In the genomic region with DNA sequence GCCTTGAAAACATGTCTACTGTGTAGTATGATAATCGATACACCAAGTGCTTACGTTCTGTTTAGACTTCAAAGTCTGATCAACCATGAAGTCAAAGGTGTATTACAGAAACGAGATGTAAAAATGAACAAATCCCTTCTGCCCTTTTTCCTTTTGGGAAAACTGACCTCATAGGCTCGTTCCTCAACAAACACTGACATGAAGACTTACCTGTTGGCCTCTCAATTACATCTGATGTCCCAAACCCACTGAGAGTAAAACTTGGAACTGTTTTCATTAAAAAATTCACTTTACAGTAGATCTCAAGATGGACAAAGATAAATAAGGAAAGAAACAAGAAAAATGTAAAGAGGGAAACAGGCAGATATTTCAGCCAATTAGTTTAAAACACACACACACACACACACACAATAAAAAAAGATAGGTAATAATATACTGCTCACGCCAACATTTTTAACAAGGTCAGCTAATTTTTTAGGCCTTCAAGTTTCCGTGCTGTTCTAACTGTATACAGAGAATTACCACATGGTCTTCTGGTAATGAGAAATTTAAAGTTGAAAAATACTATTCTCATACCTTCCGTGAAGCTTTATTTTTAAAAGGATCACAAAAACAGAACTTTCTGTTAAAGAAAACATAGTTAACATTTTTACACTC, we compare ENCODE assay signal across 11 cellular contexts. TPM values are rescaled to one million over a fixed set of nuclear protein-coding genes. Genes with fewer than 3 reads are reported as not detected.
DNase-seq lines count a peak whose midpoint lies in the region; ATAC-seq, FAIRE-seq and TF ChIP-seq lines count a peak whose summit lies in the region.
"Had no signal": no experiment of that assay in that cellular context is flagged by ENCODE, and none has a peak within 500 bp of the region (broad histone marks: within the 10 kb centered on the region; RNA-seq: fewer than 3 reads in every experiment).

No MANE protein-coding gene starts in this region.

- no peak for TF ChIP-seq EP300 in K562 (IDR thresholded peaks at IDR 0.05; ENCODE audit: low read length)

- DNase-seq in CD4-positive, alpha-beta T cell: no peak
- DNase-seq in K562 (ENCODE audit: extremely low read depth in 1 of 4, low spot score in 3 of 4): no peak
- no peak for DNase-seq in naive thymus-derived CD8-positive, alpha-beta T cell
- DNase-seq in COR-L47 (lab: John Stamatoyannopoulos, UW): no peak
- no peak for DNase-seq in ureter (ENCODE audit: low spot score)
- no peak for DNase-seq in MV-4-11 (lab: John Stamatoyannopoulos, UW)
- DNase-seq: effector CD8-positive, alpha-beta T cell; NCI-H187 had no signal

- no peak overlapping the region for H3K27ac ChIP-seq in CD4-positive, alpha-beta T cell (ENCODE audit: low read depth, low read length)
- H3K27ac ChIP-seq in K562 (ENCODE audit: extremely low read depth, low read depth, low read length): no peak overlapping the region; the same call in 2 of the 3 replicates

- no peak for TF ChIP-seq CTCF in CD4-positive, alpha-beta T cell (IDR thresholded peaks at IDR 0.05)
- TF ChIP-seq CTCF in K562 (IDR thresholded peaks at IDR 0.05 in 2 of 3, conservative IDR thresholded peaks at IDR 0.05 in 1 of 3; ENCODE audit: insufficient read depth in 2 of 3, low read depth in 1 of 3, low read length in 3 of 3): no peak

- no peak overlapping the region for H2AFZ ChIP-seq in K562 (ENCODE audit: low read depth, low read length)

- peaks cover 68% of the 10 kb centered on the region for H3K36me3 Mint-ChIP-seq in CD4-positive, alpha-beta T cell (ENCODE audit: low read depth)
- H3K36me3 Mint-ChIP-seq in IgD-negative memory B cell: peaks cover 6% of the 10 kb centered on the region
- peaks cover 5 to 54% (median 7%) of the 10 kb centered on the region in 3 donors for H3K36me3 Mint-ChIP-seq in naive thymus-derived CD8-positive, alpha-beta T cell

- peaks cover 7% of the 10 kb centered on the region for H3K9me1 ChIP-seq in K562 (ENCODE audit: control insufficient read depth, insufficient read depth, low read length)

- no peak for TF ChIP-seq RAD21 in K562 (CRISPR knock-in tag; conservative IDR thresholded peaks at IDR 0.05 in 1 of 2, IDR thresholded peaks at IDR 0.05 in 1 of 2)

- peak overlapping the region; percentile 88 for H3K4me3 Mint-ChIP-seq in CD4-positive, alpha-beta T cell
- peak overlapping the region; percentile 46 to 85 (median 71) for H3K4me3 Mint-ChIP-seq in IgD-negative memory B cell
- H3K4me3 Mint-ChIP-seq in naive thymus-derived CD8-positive, alpha-beta T cell: peak overlapping the region; percentile 49 to 91 (median 75)

- no peaks in the 10 kb centered on the region for H3K27me3 Mint-ChIP-seq in CD4-positive, alpha-beta T cell
- H3K27me3 Mint-ChIP-seq in IgD-negative memory B cell: peaks cover under 1% of the 10 kb centered on the region
- H3K27me3 Mint-ChIP-seq in naive thymus-derived CD8-positive, alpha-beta T cell: peaks cover 0 to 2% (median 0%) of the 10 kb centered on the region in 5 donors

- H3K27ac Mint-ChIP-seq in CD4-positive, alpha-beta T cell: peak overlapping the region; percentile 96
- H3K27ac Mint-ChIP-seq in IgD-negative memory B cell: peak overlapping the region; percentile 59 to 71 (median 68)
- H3K27ac Mint-ChIP-seq in naive thymus-derived CD8-positive, alpha-beta T cell: peak overlapping the region; percentile 29 to 88 (median 74)

- BruUV-seq in K562 (replicated peaks; lab: Mats Ljungman, UMichigan): no TSS peak

- peaks cover 43% of the 10 kb centered on the region for H3K4me1 Mint-ChIP-seq in CD4-positive, alpha-beta T cell (ENCODE audit: low read depth)
- H3K4me1 Mint-ChIP-seq in IgD-negative memory B cell: peaks cover 17 to 36% (median 30%) of the 10 kb centered on the region in 3 donors
- H3K4me1 Mint-ChIP-seq in naive thymus-derived CD8-positive, alpha-beta T cell: peaks cover 25 to 47% (median 44%) of the 10 kb centered on the region in 4 donors

- intact Hi-C loops in CD4-positive, alpha-beta T cell (cut with DNase I, micrococcal nuclease): no loop called here
- intact Hi-C loops in K562 (cut with micrococcal nuclease): no loop called here

- H3K9me3 ChIP-seq in CD4-positive, alpha-beta T cell (ENCODE audit: control insufficient read depth, low read length): no peaks in the 10 kb centered on the region
- no peaks in the 10 kb centered on the region for H3K9me3 ChIP-seq in K562 (replicated peaks; ENCODE audit: control insufficient read depth, insufficient read depth, low read depth, low read length)
- H3K9me3 ChIP-seq: tibial nerve had no signal

- CTCF ChIA-PET in CD4-positive, alpha-beta T cell (lab: Charles Lee): interaction anchor here (0.8 to 2.2 kb wide), 2 partner anchors 33 to 41 kb away, joined by 3 to 6 read pairs; a partner anchor contains a TSS
- CTCF ChIA-PET in K562 (lab: Yijun Ruan, JAX; ENCODE audit: low intra/inter-chr PET ratio): no interaction called here

- peaks cover 11% of the 10 kb centered on the region for H4K20me1 ChIP-seq in K562 (replicated peaks; ENCODE audit: control insufficient read depth, insufficient read depth, low read length)

- FAIRE-seq in K562 (lab: Jason Lieb, UNC): no peak

- peak overlapping the region; percentile 54 for H3K4me2 ChIP-seq in K562 (ENCODE audit: insufficient read depth, low read length)

- no peaks in the 10 kb centered on the region for H3K9me3 Mint-ChIP-seq in CD4-positive, alpha-beta T cell
- H3K9me3 Mint-ChIP-seq in IgD-negative memory B cell: peaks cover 0 to 3% (median 0%) of the 10 kb centered on the region in 3 donors
- no peaks in the 10 kb centered on the region for H3K9me3 Mint-ChIP-seq in naive thymus-derived CD8-positive, alpha-beta T cell

- H3K79me2 ChIP-seq in K562 (ENCODE audit: control insufficient read depth, insufficient read depth, low read length): peaks cover 66% of the 10 kb centered on the region

- peaks cover 5 to 30% of the 10 kb centered on the region in 2 experiments for H3K4me1 ChIP-seq in K562 (replicated peaks in 1 of 2; ENCODE audit: control insufficient read depth in 2 of 2, insufficient read depth in 2 of 2, low read length in 2 of 2)

- H3K27me3 ChIP-seq in CD4-positive, alpha-beta T cell (ENCODE audit: control insufficient read depth, insufficient read depth, low read length): no peaks in the 10 kb centered on the region
- no peaks in the 10 kb centered on the region for H3K27me3 ChIP-seq in K562 (ENCODE audit: control insufficient read depth in 2 of 2, insufficient read depth in 2 of 2, low read length in 2 of 2)
- H3K27me3 ChIP-seq: tibial nerve had no signal

- in situ Hi-C loops in K562 (cut with MboI): no loop called here

- TF ChIP-seq POLR2A in K562 (conservative IDR thresholded peaks at IDR 0.05): no peak

- H3K9ac ChIP-seq in K562 (ENCODE audit: insufficient read depth in 1 of 2, low read depth in 2 of 2, low read length in 2 of 2): peak overlapping the region in 1 of 2 experiments; percentile 94; a peak in 2 of 4 replicates

- POLR2A ChIA-PET in CD4-positive, alpha-beta T cell (lab: Charles Lee): interaction anchor here (1.0 to 7.2 kb wide), 8 partner anchors 8 to 164 kb away, joined by 3 to 201 read pairs (median 10); a partner anchor contains a TSS
- POLR2A ChIA-PET in K562 (lab: Yijun Ruan, JAX): interaction anchor here (0.6 to 7.7 kb wide), 14 partner anchors 9 to 270 kb away, joined by 3 to 73 read pairs (median 4); a partner anchor contains a TSS
- POLR2A ChIA-PET in naive thymus-derived CD8-positive, alpha-beta T cell (lab: Charles Lee): interaction anchor here (1.3 to 7.0 kb wide), 4 partner anchors 9 to 163 kb away, joined by 3 to 178 read pairs (median 24); a partner anchor contains a TSS

- peaks cover 60% of the 10 kb centered on the region for H3K36me3 ChIP-seq in K562 (ENCODE audit: control insufficient read depth, insufficient read depth, low read length)

- WGBS in K562 (ENCODE audit: insufficient coverage, low coverage, missing lambda C conversion rate): 22% methylated on average over 7 of the region's 7 CpGs

- H3K4me3 ChIP-seq in K562: peak overlapping the region; percentile 81; the same call in 1 of the 2 replicates

- no peak for ATAC-seq in CD4-positive, alpha-beta T cell (ENCODE audit: poor library complexity)
- ATAC-seq in K562 (no peak), HG03442 (IDR thresholded peaks at IDR 0.05; ENCODE audit: unreplicated experiment) (no peak)
- ATAC-seq in naive thymus-derived CD8-positive, alpha-beta T cell: no peak

RNA-seq across cellular contexts. Expression of a gene that starts 2.1 kb away (rescaled TPM):
- total RNA-seq in CD4-positive, alpha-beta T cell: 100 to 1,000 TPM; 256 to 262 TPM
- 283 TPM for polyA plus RNA-seq in IgD-negative memory B cell
- total RNA-seq in K562 (2011; cell fraction: chromatin; rRNA removed; ENCODE audit: low replicate concordance): 108 and 251 TPM in 2 replicates
- total RNA-seq in K562 (2011; cell fraction: nucleolus; rRNA removed): 84.9 and 94.7 TPM in 2 replicates
- 175 and 253 TPM in 2 replicates for total RNA-seq in K562 (2011; cell fraction: nucleoplasm; rRNA removed)
- total RNA-seq in K562 (2014; rRNA removed): 440 and 497 TPM in 2 replicates
- total RNA-seq in K562 (2014; rRNA removed; fragmentation: Illumina TruSeq; extraction: Trizol): 567 and 664 TPM in 2 replicates
- 577 and 626 TPM in 2 replicates for total RNA-seq in K562 (2015; rRNA removed; fragmentation: Illumina TruSeq; extraction: Trizol)
- total RNA-seq in K562 (2021): 524 and 567 TPM in 2 replicates
- 329 and 455 TPM in 2 replicates for polyA plus RNA-seq in K562 (2011; rRNA removed)
- polyA plus RNA-seq in K562 (2011; cell fraction: cytosol; rRNA removed): 77.8 and 235 TPM in 2 replicates
- polyA plus RNA-seq in K562 (2011; cell fraction: nucleus; rRNA removed): 298 and 403 TPM in 2 replicates
- polyA plus RNA-seq in K562 (2012): 541 and 564 TPM in 2 replicates
- polyA plus RNA-seq in K562 (2014; fragmentation: Illumina TruSeq; extraction: Trizol): 478 and 498 TPM in 2 replicates
- polyA plus RNA-seq in K562 (2014; fragmentation: Nextera tagmentation; extraction: Ambion mirVana): 100 to 1,000 TPM; 124 to 158 TPM
- 539 and 577 TPM in 2 replicates for polyA plus RNA-seq in K562 (2014; rRNA removed)
- 224 and 259 TPM in 2 replicates for polyA minus RNA-seq in K562 (2011; rRNA and poly(A)+ RNA removed)
- polyA minus RNA-seq in K562 (2011; cell fraction: cytosol; rRNA and poly(A)+ RNA removed): 123 and 142 TPM in 2 replicates
- 91.1 and 169 TPM in 2 replicates for polyA minus RNA-seq in K562 (2011; cell fraction: nucleus; rRNA and poly(A)+ RNA removed)
- total RNA-seq in naive thymus-derived CD8-positive, alpha-beta T cell: 100 to 1,000 TPM; 252 to 263 TPM
- polyA plus RNA-seq in naive thymus-derived CD8-positive, alpha-beta T cell: 100 to 1,000 TPM; 248 to 285 (median 249) TPM
- total RNA-seq in ureter: 225 TPM

RNA-seq across cellular contexts. Expression of a gene that starts 33.4 kb away (rescaled TPM):
- total RNA-seq in CD4-positive, alpha-beta T cell: 10 to 100 TPM; 84.7 to 92.2 TPM
- polyA plus RNA-seq in IgD-negative memory B cell (38.9 TPM), K562 (2011; rRNA removed) (27.8 and 39.5 TPM in 2 replicates), K562 (2014; fragmentation: Illumina TruSeq; extraction: Trizol) (23.0 and 25.3 TPM in 2 replicates), K562 (2014; fragmentation: Nextera tagmentation; extraction: Ambion mirVana) (10 to 100 TPM; 10.1 to 11.2 TPM), K562 (2014; rRNA removed) (22.9 and 28.0 TPM in 2 replicates)
- 104 and 356 TPM in 2 replicates for total RNA-seq in K562 (2011; cell fraction: chromatin; rRNA removed; ENCODE audit: low replicate concordance)
- 54.4 and 64.3 TPM in 2 replicates for total RNA-seq in K562 (2011; cell fraction: nucleolus; rRNA removed)
- 179 and 274 TPM in 2 replicates for total RNA-seq in K562 (2011; cell fraction: nucleoplasm; rRNA removed)
- total RNA-seq in K562 (2014; rRNA removed) (29.8 and 34.1 TPM in 2 replicates), K562 (2014; rRNA removed; fragmentation: Illumina TruSeq; extraction: Trizol) (60.2 and 70.5 TPM in 2 replicates), K562 (2015; rRNA removed; fragmentation: Illumina TruSeq; extraction: Trizol) (45.4 and 48.3 TPM in 2 replicates), K562 (2021) (40.5 and 42.4 TPM in 2 replicates), ureter (63.9 TPM)
- 9.7 and 20.5 TPM in 2 replicates for polyA plus RNA-seq in K562 (2011; cell fraction: cytosol; rRNA removed)
- polyA plus RNA-seq in K562 (2011; cell fraction: nucleus; rRNA removed): 26.0 and 35.2 TPM in 2 replicates
- 17.7 and 21.7 TPM in 2 replicates for polyA plus RNA-seq in K562 (2012)
- polyA minus RNA-seq in K562 (2011; rRNA and poly(A)+ RNA removed): 152 and 172 TPM in 2 replicates
- polyA minus RNA-seq in K562 (2011; cell fraction: cytosol; rRNA and poly(A)+ RNA removed): 28.8 and 35.4 TPM in 2 replicates
- polyA minus RNA-seq in K562 (2011; cell fraction: nucleus; rRNA and poly(A)+ RNA removed): 123 and 195 TPM in 2 replicates
- 100 to 1,000 TPM; 116 to 121 TPM for total RNA-seq in naive thymus-derived CD8-positive, alpha-beta T cell
- polyA plus RNA-seq in naive thymus-derived CD8-positive, alpha-beta T cell: 10 to 100 TPM; 26.3 to 42.6 (median 36.2) TPM
